Comparison of ENCODE assay signal across 13 cellular contexts in the genomic region with DNA sequence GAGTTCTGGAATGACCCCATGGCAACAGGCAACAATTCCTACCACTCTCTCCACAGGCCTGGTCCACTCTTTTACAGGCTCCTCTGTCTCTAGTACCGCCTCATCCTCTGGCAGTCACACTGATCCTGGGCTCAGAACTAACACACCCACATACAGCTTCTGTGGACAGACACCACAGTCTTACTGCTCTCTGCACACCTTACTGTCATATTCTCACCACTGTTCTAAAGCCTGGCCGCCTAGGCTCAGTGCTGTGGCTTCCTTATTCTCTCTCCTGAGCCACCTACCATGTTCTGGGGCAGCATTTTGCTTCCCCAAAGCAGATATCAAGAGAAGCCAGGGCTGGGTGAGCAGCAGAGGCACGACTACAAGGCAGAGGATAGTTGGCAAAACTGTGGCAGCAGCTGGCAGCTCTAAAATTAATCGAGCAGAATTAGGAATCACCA. TPM values are rescaled to one million over a fixed set of nuclear protein-coding genes. Genes with fewer than 3 reads are reported as not detected.
DNase-seq lines count a peak whose midpoint lies in the region; ATAC-seq, FAIRE-seq and TF ChIP-seq lines count a peak whose summit lies in the region.
"Had no signal": no experiment of that assay in that cellular context is flagged by ENCODE, and none has a peak within 500 bp of the region (broad histone marks: within the 10 kb centered on the region; RNA-seq: fewer than 3 reads in every experiment).

No MANE protein-coding gene starts in this region.

- no peak for DNase-seq in K562 (ENCODE audit: extremely low read depth in 1 of 4, low spot score in 3 of 4)
- DNase-seq in natural killer cell treated with Interleukin-12 subunit alpha and Interleukin-12 subunit beta and Interleukin-15 and Interleukin-18, amount 100 ng/mL, for 72 hours (ENCODE audit: low spot score), result no peak
- DNase-seq in frontal cortex (ENCODE audit: low spot score in 2 of 2), result no peak
- no peak for DNase-seq in KG1 (lab: John Stamatoyannopoulos, UW)
- DNase-seq in colonic mucosa, result no peak
- no peak for DNase-seq in tibial nerve (ENCODE audit: low spot score in 2 of 2)
- DNase-seq: activated CD4-positive, alpha-beta T cell treated with anti-CD3 and anti-CD28 coated beads for 4 hours; activated naive CD4-positive, alpha-beta T cell treated with Interleukin-2 at 50 U/mL for 16 hours; NCI-H1105; pancreas had no signal

- TF ChIP-seq CTCF in K562 (IDR thresholded peaks at IDR 0.05 in 2 of 3, conservative IDR thresholded peaks at IDR 0.05 in 1 of 3; ENCODE audit: insufficient read depth in 2 of 3, low read depth in 1 of 3, low read length in 3 of 3), result no peak
- no peak for TF ChIP-seq CTCF in colonic mucosa (IDR thresholded peaks at IDR 0.05)
- TF ChIP-seq CTCF in tibial nerve (IDR thresholded peaks at IDR 0.05), result no peak

- no peaks in the 10 kb centered on the region for H3K9me3 Mint-ChIP-seq in natural killer cell treated with Interleukin-12 subunit alpha and Interleukin-12 subunit beta and Interleukin-15 and Interleukin-18, amount 100 ng/mL, for 72 hours

- peak overlapping the region in 1 of 2 experiments; percentile 54; a peak in 1 of 4 replicates for H3K9ac ChIP-seq in K562 (ENCODE audit: insufficient read depth in 1 of 2, low read depth in 2 of 2, low read length in 2 of 2)
- no peak overlapping the region for H3K9ac ChIP-seq in colonic mucosa (ENCODE audit: low read depth in 2 of 2, low read length in 2 of 2)

- H3K36me3 ChIP-seq in K562 (ENCODE audit: control insufficient read depth, insufficient read depth, low read length) (peaks cover 36% of the 10 kb centered on the region), colonic mucosa (no peaks in the 10 kb centered on the region), tibial nerve (peaks cover 0 to 42% (median 0%) of the 10 kb centered on the region in 3 donors)

- H3K27ac ChIP-seq in K562 (ENCODE audit: extremely low read depth, low read depth, low read length) (no peak overlapping the region), colonic mucosa (no peak overlapping the region), tibial nerve (peak overlapping the region in 1 of 4 donors; percentile 14)
- H3K27ac ChIP-seq: pancreas, SK-N-MC had no signal

- H3K4me3 Mint-ChIP-seq in natural killer cell treated with Interleukin-12 subunit alpha and Interleukin-12 subunit beta and Interleukin-15 and Interleukin-18, amount 100 ng/mL, for 72 hours, result no peak overlapping the region

- in situ Hi-C loops in K562 (cut with MboI), result no loop called here

- TF ChIP-seq EP300 in K562 (IDR thresholded peaks at IDR 0.05; ENCODE audit: low read length) (no peak), tibial nerve (IDR thresholded peaks at IDR 0.05) (no peak)

- no peaks in the 10 kb centered on the region for H3K27me3 ChIP-seq in K562 (ENCODE audit: control insufficient read depth in 2 of 2, insufficient read depth in 2 of 2, low read length in 2 of 2)
- H3K27me3 ChIP-seq in colonic mucosa, result no peaks in the 10 kb centered on the region
- no peaks in the 10 kb centered on the region for H3K27me3 ChIP-seq in tibial nerve
- H3K27me3 ChIP-seq: pancreas had no signal

- intact Hi-C loops in K562 (cut with micrococcal nuclease), result no loop called here
- intact Hi-C loops in colonic mucosa (cut with DNase I), result no loop called here

- H3K4me2 ChIP-seq in K562 (ENCODE audit: insufficient read depth, low read length), result no peak overlapping the region

- H3K9me1 ChIP-seq in K562 (ENCODE audit: control insufficient read depth, insufficient read depth, low read length), result no peaks in the 10 kb centered on the region

- no peak overlapping the region for H3K4me3 ChIP-seq in K562
- no peak overlapping the region for H3K4me3 ChIP-seq in colonic mucosa
- H3K4me3 ChIP-seq in tibial nerve, result no peak overlapping the region
- H3K4me3 ChIP-seq: pancreas, SK-N-MC had no signal

- H3K27me3 Mint-ChIP-seq in natural killer cell treated with Interleukin-12 subunit alpha and Interleukin-12 subunit beta and Interleukin-15 and Interleukin-18, amount 100 ng/mL, for 72 hours, result no peaks in the 10 kb centered on the region

- H3K4me1 ChIP-seq in K562 (replicated peaks in 1 of 2; ENCODE audit: control insufficient read depth in 2 of 2, insufficient read depth in 2 of 2, low read length in 2 of 2) (no peaks in the 10 kb centered on the region), colonic mucosa (no peaks in the 10 kb centered on the region), tibial nerve (peaks cover 0 to 33% (median 2%) of the 10 kb centered on the region in 4 donors)

- FAIRE-seq in K562 (lab: Jason Lieb, UNC) (no peak), frontal cortex (lab: Jason Lieb, UNC) (no peak)
- FAIRE-seq: pancreas had no signal

- no peak for TF ChIP-seq POLR2A in K562 (conservative IDR thresholded peaks at IDR 0.05)
- TF ChIP-seq POLR2A in tibial nerve (IDR thresholded peaks at IDR 0.05), result no peak

- peak overlapping the region; percentile 7 to 13 for H3K27ac Mint-ChIP-seq in natural killer cell treated with Interleukin-12 subunit alpha and Interleukin-12 subunit beta and Interleukin-15 and Interleukin-18, amount 100 ng/mL, for 72 hours

- no peaks in the 10 kb centered on the region for H3K79me2 ChIP-seq in K562 (ENCODE audit: control insufficient read depth, insufficient read depth, low read length)

- ATAC-seq in GM18502 (IDR thresholded peaks at IDR 0.05; ENCODE audit: poor library complexity, unreplicated experiment), result peak; percentile 50
- peak; percentile 57 for ATAC-seq in HG02571 (IDR thresholded peaks at IDR 0.05; ENCODE audit: unreplicated experiment)
- ATAC-seq in K562, result peak; percentile 69
- no peak for ATAC-seq in natural killer cell treated with Interleukin-12 subunit alpha and Interleukin-12 subunit beta and Interleukin-15 and Interleukin-18, amount 100 ng/mL, for 72 hours

- no peak overlapping the region for H2AFZ ChIP-seq in K562 (ENCODE audit: low read depth, low read length)

- H4K20me1 ChIP-seq in K562 (replicated peaks; ENCODE audit: control insufficient read depth, insufficient read depth, low read length), result no peaks in the 10 kb centered on the region

- BruUV-seq in K562 (replicated peaks; lab: Mats Ljungman, UMichigan), result no TSS peak

- POLR2A ChIA-PET in K562 (lab: Yijun Ruan, JAX), result interaction anchor here (1.1 to 1.4 kb wide), 2 partner anchors 11 to 13 kb away, joined by 3 read pairs; no protein-coding TSS in a partner anchor

- H3K4me1 Mint-ChIP-seq in natural killer cell treated with Interleukin-12 subunit alpha and Interleukin-12 subunit beta and Interleukin-15 and Interleukin-18, amount 100 ng/mL, for 72 hours (ENCODE audit: low read depth in 2 of 2), result peaks cover 11 to 14% of the 10 kb centered on the region in 2 donors

- H3K9me3 ChIP-seq in K562 (replicated peaks; ENCODE audit: control insufficient read depth, insufficient read depth, low read depth, low read length), result no peaks in the 10 kb centered on the region
- H3K9me3 ChIP-seq in colonic mucosa, result no peaks in the 10 kb centered on the region
- H3K9me3 ChIP-seq in tibial nerve, result no peaks in the 10 kb centered on the region
- H3K9me3 ChIP-seq: pancreas had no signal

- CTCF ChIA-PET in K562 (lab: Yijun Ruan, JAX; ENCODE audit: low intra/inter-chr PET ratio), result no interaction called here

- 81% methylated on average over 4 of the region's 4 CpGs for WGBS in K562 (ENCODE audit: insufficient coverage, low coverage, missing lambda C conversion rate)
- WGBS in tibial nerve, 2 donors, result 78 to 81% methylated on average over 4 of the region's 4 CpGs

- H3K36me3 Mint-ChIP-seq in natural killer cell treated with Interleukin-12 subunit alpha and Interleukin-12 subunit beta and Interleukin-15 and Interleukin-18, amount 100 ng/mL, for 72 hours, result peaks cover 9% of the 10 kb centered on the region

- TF ChIP-seq RAD21 in K562 (CRISPR knock-in tag; conservative IDR thresholded peaks at IDR 0.05 in 1 of 2, IDR thresholded peaks at IDR 0.05 in 1 of 2), result no peak

RNA-seq across cellular contexts. Expression of gene REEP5, which starts 14.8 kb away (rescaled TPM):
- total RNA-seq in K562 (2011; cell fraction: chromatin; rRNA removed; ENCODE audit: low replicate concordance), result 38.2 and 76.7 TPM in 2 replicates
- total RNA-seq in K562 (2011; cell fraction: nucleolus; rRNA removed), result 120 and 131 TPM in 2 replicates
- total RNA-seq in K562 (2011; cell fraction: nucleoplasm; rRNA removed), result 54.9 and 77.7 TPM in 2 replicates
- total RNA-seq in K562 (2014; rRNA removed), result 17.5 and 34.9 TPM in 2 replicates
- 17.3 and 17.4 TPM in 2 replicates for total RNA-seq in K562 (2014; rRNA removed; fragmentation: Illumina TruSeq; extraction: Trizol)
- 13.8 and 14.7 TPM in 2 replicates for total RNA-seq in K562 (2015; rRNA removed; fragmentation: Illumina TruSeq; extraction: Trizol)
- 36.3 and 39.2 TPM in 2 replicates for total RNA-seq in K562 (2021)
- polyA plus RNA-seq in K562 (2011; rRNA removed), result 84.8 and 84.9 TPM in 2 replicates
- polyA plus RNA-seq in K562 (2011; cell fraction: cytosol; rRNA removed), result 66.6 and 67.4 TPM in 2 replicates
- 43.3 and 49.6 TPM in 2 replicates for polyA plus RNA-seq in K562 (2011; cell fraction: nucleus; rRNA removed)
- 32.9 and 33.5 TPM in 2 replicates for polyA plus RNA-seq in K562 (2012)
- 25.3 and 30.4 TPM in 2 replicates for polyA plus RNA-seq in K562 (2014; fragmentation: Illumina TruSeq; extraction: Trizol)
- polyA plus RNA-seq in K562 (2014; fragmentation: Nextera tagmentation; extraction: Ambion mirVana), result 100 to 1,000 TPM; 100 to 102 TPM
- polyA plus RNA-seq in K562 (2014; rRNA removed), result 36.0 and 58.0 TPM in 2 replicates
- polyA minus RNA-seq in K562 (2011; rRNA and poly(A)+ RNA removed), result 50.5 and 69.1 TPM in 2 replicates
- polyA minus RNA-seq in K562 (2011; cell fraction: cytosol; rRNA and poly(A)+ RNA removed), result 20.9 and 37.0 TPM in 2 replicates
- polyA minus RNA-seq in K562 (2011; cell fraction: nucleus; rRNA and poly(A)+ RNA removed), result 19.0 and 31.1 TPM in 2 replicates
- 100 to 1,000 TPM; 102 to 113 TPM for total RNA-seq in natural killer cell treated with Interleukin-12 subunit alpha and Interleukin-12 subunit beta and Interleukin-15 and Interleukin-18, amount 100 ng/mL, for 72 hours
- total RNA-seq in frontal cortex, result 97.4 TPM
- total RNA-seq in colonic mucosa, result 10 to 100 TPM; 76.7 to 96.3 TPM
- total RNA-seq in tibial nerve, result 100 to 1,000 TPM in 1 of 4 donors, 10 to 100 TPM in 3; 81.9 to 101 (median 94.6) TPM

RNA-seq across cellular contexts. Expression of gene SRP19, which starts 46.1 kb away (rescaled TPM):
- 29.6 and 86.1 TPM in 2 replicates for total RNA-seq in K562 (2011; cell fraction: chromatin; rRNA removed; ENCODE audit: low replicate concordance)
- 14.9 and 19.2 TPM in 2 replicates for total RNA-seq in K562 (2011; cell fraction: nucleolus; rRNA removed)
- 35.4 and 59.2 TPM in 2 replicates for total RNA-seq in K562 (2011; cell fraction: nucleoplasm; rRNA removed)
- total RNA-seq in K562 (2014; rRNA removed) (55.3 and 78.4 TPM in 2 replicates), K562 (2014; rRNA removed; fragmentation: Illumina TruSeq; extraction: Trizol) (146 and 163 TPM in 2 replicates), K562 (2015; rRNA removed; fragmentation: Illumina TruSeq; extraction: Trizol) (143 and 155 TPM in 2 replicates), K562 (2021) (52.3 and 52.5 TPM in 2 replicates), frontal cortex (39.1 TPM), colonic mucosa (10 to 100 TPM; 27.0 to 33.2 TPM), tibial nerve (10 to 100 TPM; 22.7 to 49.0 (median 37.1) TPM)
- polyA plus RNA-seq in K562 (2011; rRNA removed) (63.0 and 88.7 TPM in 2 replicates), K562 (2014; fragmentation: Illumina TruSeq; extraction: Trizol) (137 and 159 TPM in 2 replicates), K562 (2014; fragmentation: Nextera tagmentation; extraction: Ambion mirVana) (100 to 1,000 TPM; 287 to 357 TPM), K562 (2014; rRNA removed) (109 and 138 TPM in 2 replicates)
- 7.6 and 19.4 TPM in 2 replicates for polyA plus RNA-seq in K562 (2011; cell fraction: cytosol; rRNA removed)
- polyA plus RNA-seq in K562 (2011; cell fraction: nucleus; rRNA removed), result 13.6 and 22.5 TPM in 2 replicates
- polyA plus RNA-seq in K562 (2012), result 76.5 and 93.7 TPM in 2 replicates
- 34.8 and 47.2 TPM in 2 replicates for polyA minus RNA-seq in K562 (2011; rRNA and poly(A)+ RNA removed)
- 6.0 and 21.6 TPM in 2 replicates for polyA minus RNA-seq in K562 (2011; cell fraction: cytosol; rRNA and poly(A)+ RNA removed)
- polyA minus RNA-seq in K562 (2011; cell fraction: nucleus; rRNA and poly(A)+ RNA removed), result 9.3 and 20.5 TPM in 2 replicates
- 10 to 100 TPM; 62.4 to 70.7 TPM for total RNA-seq in natural killer cell treated with Interleukin-12 subunit alpha and Interleukin-12 subunit beta and Interleukin-15 and Interleukin-18, amount 100 ng/mL, for 72 hours

Comparison
In these comparisons a context has a peak if more than half of its experiments do, and no peak if none do; other contexts are left out.
1. ATAC-seq: peak in GM18502 (single experiment), HG02571 (single experiment) and K562 (single experiment); none in natural killer cell treated with Interleukin-12 subunit alpha and Interleukin-12 subunit beta and Interleukin-15 and Interleukin-18, amount 100 ng/mL, for 72 hours (0 of 2).